8 cellular contexts compared by ENCODE assay signal in genomic region chr5:150000261-150000989, GRCh38. TPM values are rescaled to one million over a fixed set of nuclear protein-coding genes. Genes with fewer than 3 reads are reported as not detected.
DNase-seq lines count a peak whose midpoint lies in the region; ATAC-seq and TF ChIP-seq lines count a peak whose summit lies in the region.

A gene with protein sequence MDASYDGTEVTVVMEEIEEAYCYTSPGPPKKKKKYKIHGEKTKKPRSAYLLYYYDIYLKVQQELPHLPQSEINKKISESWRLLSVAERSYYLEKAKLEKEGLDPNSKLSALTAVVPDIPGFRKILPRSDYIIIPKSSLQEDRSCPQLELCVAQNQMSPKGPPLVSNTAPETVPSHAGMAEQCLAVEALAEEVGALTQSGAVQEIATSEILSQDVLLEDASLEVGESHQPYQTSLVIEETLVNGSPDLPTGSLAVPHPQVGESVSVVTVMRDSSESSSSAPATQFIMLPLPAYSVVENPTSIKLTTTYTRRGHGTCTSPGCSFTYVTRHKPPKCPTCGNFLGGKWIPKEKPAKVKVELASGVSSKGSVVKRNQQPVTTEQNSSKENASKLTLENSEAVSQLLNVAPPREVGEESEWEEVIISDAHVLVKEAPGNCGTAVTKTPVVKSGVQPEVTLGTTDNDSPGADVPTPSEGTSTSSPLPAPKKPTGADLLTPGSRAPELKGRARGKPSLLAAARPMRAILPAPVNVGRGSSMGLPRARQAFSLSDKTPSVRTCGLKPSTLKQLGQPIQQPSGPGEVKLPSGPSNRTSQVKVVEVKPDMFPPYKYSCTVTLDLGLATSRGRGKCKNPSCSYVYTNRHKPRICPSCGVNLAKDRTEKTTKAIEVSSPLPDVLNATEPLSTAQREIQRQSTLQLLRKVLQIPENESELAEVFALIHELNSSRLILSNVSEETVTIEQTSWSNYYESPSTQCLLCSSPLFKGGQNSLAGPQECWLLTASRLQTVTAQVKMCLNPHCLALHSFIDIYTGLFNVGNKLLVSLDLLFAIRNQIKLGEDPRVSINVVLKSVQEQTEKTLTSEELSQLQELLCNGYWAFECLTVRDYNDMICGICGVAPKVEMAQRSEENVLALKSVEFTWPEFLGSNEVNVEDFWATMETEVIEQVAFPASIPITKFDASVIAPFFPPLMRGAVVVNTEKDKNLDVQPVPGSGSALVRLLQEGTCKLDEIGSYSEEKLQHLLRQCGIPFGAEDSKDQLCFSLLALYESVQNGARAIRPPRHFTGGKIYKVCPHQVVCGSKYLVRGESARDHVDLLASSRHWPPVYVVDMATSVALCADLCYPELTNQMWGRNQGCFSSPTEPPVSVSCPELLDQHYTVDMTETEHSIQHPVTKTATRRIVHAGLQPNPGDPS (N-terminal part only) (plus strand): TSS chr5:150000739. CDS start chr5:150004853, 4,114 bp downstream.
Gene TIGD6, minus strand, starts transcription at chr5:150000654. Its CDS starts 4,306 bp downstream, at chr5:149996348.

- H3K4me1 ChIP-seq in PC-9 (replicated peaks; ENCODE audit: insufficient read depth) (peaks cover 25% of the 10 kb centered on the region), esophagus muscularis mucosa (peaks cover 21 to 49% (median 36%) of the 10 kb centered on the region in 4 donors)

- no peaks in the 10 kb centered on the region for H3K9me2 ChIP-seq in PC-9 (ENCODE audit: insufficient read depth)

- H4K20me1 ChIP-seq in PC-9 (ENCODE audit: insufficient read depth) = peaks cover 16% of the 10 kb centered on the region

- H3K27me3 ChIP-seq in PC-9 (ENCODE audit: insufficient read depth, low read depth) (no peaks in the 10 kb centered on the region), esophagus muscularis mucosa (no peaks in the 10 kb centered on the region)

- TF ChIP-seq EP300 in esophagus muscularis mucosa (IDR thresholded peaks at IDR 0.05) = no peak

- TF ChIP-seq CTCF in PC-9 (conservative IDR thresholded peaks at IDR 0.05) (no peak), esophagus muscularis mucosa (IDR thresholded peaks at IDR 0.05) (no peak)

- intact Hi-C loops in PC-9 (cut with micrococcal nuclease; ENCODE audit: unreplicated experiment) = loop anchor here (1.0 to 10.0 kb wide), 5 partner anchors 22 to 434 kb away; no protein-coding TSS in a partner anchor
- intact Hi-C loops in esophagus muscularis mucosa (cut with DNase I) = loop anchor here (5.0 kb wide), 1 partner anchor 217 kb away; no protein-coding TSS in a partner anchor

- H3K79me2 ChIP-seq in PC-9 (ENCODE audit: low read depth) = peaks cover 48% of the 10 kb centered on the region

- POLR2A ChIA-PET in PC-9 (lab: Charles Lee; ENCODE audit: unreplicated experiment) = interaction anchor here (0.5 to 0.6 kb wide), 2 partner anchors 166 to 269 kb away, joined by 3 to 4 read pairs; no protein-coding TSS in a partner anchor

- BruUV-seq in PC-9 (replicated peaks; lab: Mats Ljungman, UMichigan) = no TSS peak

- peak within 1 kb of the TSS; percentile 92 for H3K4me3 ChIP-seq in PC-9
- H3K4me3 ChIP-seq in esophagus muscularis mucosa = peak within 1 kb of the TSS; percentile 81 to 93 (median 92)

- peak; percentile 86 for ATAC-seq in GM21723 (IDR thresholded peaks at IDR 0.05; ENCODE audit: unreplicated experiment)

- TF ChIP-seq POLR2A in esophagus muscularis mucosa (IDR thresholded peaks at IDR 0.05; ENCODE audit: low read depth) = peak; percentile 76

- H2AFZ ChIP-seq in PC-9 = peak within 1 kb of the TSS; percentile 81

- no peaks in the 10 kb centered on the region for H3K9me3 ChIP-seq in PC-9 (ENCODE audit: insufficient read depth, low read depth)
- no peaks in the 10 kb centered on the region for H3K9me3 ChIP-seq in esophagus muscularis mucosa

- H3K27ac ChIP-seq in PC-9 = peak within 1 kb of the TSS; percentile 86
- H3K27ac ChIP-seq in esophagus muscularis mucosa (replicated peaks in 1 of 4) = peak within 1 kb of the TSS; percentile 91 to 97 (median 93)

- peaks cover 9% of the 10 kb centered on the region for H3F3A ChIP-seq in PC-9 (ENCODE audit: insufficient read depth, low read depth)

- peak; percentile 75 for DNase-seq in DMS79 (lab: John Stamatoyannopoulos, UW)
- peak; percentile 96 for DNase-seq in KBM-7
- peak; percentile 87 to 97 for DNase-seq in PC-9
- peak; percentile 91 to 94 for DNase-seq in activated T-cell treated with anti-CD3 and anti-CD28 coated beads, Interleukin-2, amount 50 U/mL, for 48 hours
- DNase-seq in esophagus muscularis mucosa (ENCODE audit: extremely low spot score) = peak; percentile 96
- peak; percentile 95 for DNase-seq in myocyte (ENCODE audit: low read depth)
- peak; percentile 73 to 83 for DNase-seq in stimulated activated CD8-positive, alpha-beta memory T cell treated with anti-CD3 and anti-CD28 coated beads, Interleukin-7, amount 100 ng/mL, for 4 hours (ENCODE audit: low read depth in 2 of 2)

- H3K4me2 ChIP-seq in PC-9 = peak within 1 kb of the TSS; percentile 97

- in situ Hi-C loops in KBM-7 (cut with MboI; ENCODE audit: low pct_unique_long_range_greater_than_20kb, low sequenced_read_pairs) = no loop called here

- CTCF ChIA-PET in PC-9 (lab: Charles Lee) = interaction anchor here (0.9 to 1.1 kb wide), 2 partner anchors 10 to 218 kb away, joined by 3 to 4 read pairs; no protein-coding TSS in a partner anchor

- H3K36me3 ChIP-seq in PC-9 (ENCODE audit: low read depth) (0 out of 2 replicates have a peak, but pooled peaks cover 4% of the 10 kb centered on the region), esophagus muscularis mucosa (peaks cover 0 to 28% (median 22%) of the 10 kb centered on the region in 4 donors)

- WGBS in esophagus muscularis mucosa = 2% methylated on average over 10 of the region's 72 CpGs

RNA-seq across cellular contexts. Expression of the first gene that starts in this region (rescaled TPM):
- 38.0 and 43.1 TPM in 2 replicates for total RNA-seq in PC-9 (2021)
- 10 to 100 TPM; 17.4 to 26.5 (median 23.1) TPM for total RNA-seq in esophagus muscularis mucosa
- 43.3 and 48.1 TPM in 2 replicates for total RNA-seq in myocyte
- 41.9 TPM for polyA plus RNA-seq in myocyte (2012)

RNA-seq across cellular contexts. Expression of gene TIGD6, which starts in this region (rescaled TPM):
- total RNA-seq in PC-9 (2021) (3.0 and 3.9 TPM in 2 replicates), esophagus muscularis mucosa (1 to 10 TPM; 2.9 to 3.5 (median 3.2) TPM), myocyte (5.0 and 6.7 TPM in 2 replicates)
- polyA plus RNA-seq in myocyte (2012) = 8.5 TPM

Comparison
In these comparisons a context has a peak if more than half of its experiments do, and no peak if none do; other contexts are left out.
1. Peak in every context shown above with its lines: DNase-seq, ATAC-seq, H3K4me3 ChIP-seq and H3K27ac ChIP-seq.